In the genomic region with DNA sequence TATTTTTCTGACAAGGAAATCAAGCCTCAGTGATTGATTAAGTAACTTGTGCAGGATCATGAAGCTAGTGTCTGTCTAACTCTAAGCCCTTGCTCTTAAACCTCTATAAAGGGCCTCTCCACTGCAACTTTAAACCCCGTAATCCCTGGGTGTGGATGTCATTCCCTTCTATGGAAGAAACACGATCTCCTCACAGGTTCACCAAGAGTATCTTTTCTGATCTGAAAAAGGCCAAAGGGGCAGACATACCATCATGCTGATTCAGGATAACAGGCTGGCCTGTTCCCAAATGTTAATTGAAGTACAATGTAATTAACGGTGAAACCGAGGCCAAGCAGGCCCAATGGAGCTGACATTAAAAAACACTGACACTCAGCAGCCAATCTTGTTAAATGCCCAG, we compare ENCODE assay signal across 16 cellular contexts. TPM values are rescaled to one million over a fixed set of nuclear protein-coding genes. Genes with fewer than 3 reads are reported as not detected.
"Had no signal": no experiment of that assay in that cellular context is flagged by ENCODE, and none has a peak within 500 bp of the region (broad histone marks: within the 10 kb centered on the region; RNA-seq: fewer than 3 reads in every experiment).

No MANE protein-coding gene starts in this region.

- H3K4me1 Mint-ChIP-seq: activated naive CD4-positive, alpha-beta T cell treated with anti-CD3 and anti-CD28 coated beads, Interleukin-2, amount 10 ng/mL, durations not matched to agents 7 days and 5 days; activated T-helper 17 cell treated with anti-CD3 and anti-CD28 coated beads, Interleukin-2, amount 50 U/mL, for 72 hours had no signal

- H3K27ac Mint-ChIP-seq: activated naive CD4-positive, alpha-beta T cell treated with anti-CD3 and anti-CD28 coated beads, Interleukin-2, amount 10 ng/mL, durations not matched to agents 7 days and 5 days; activated T-helper 17 cell treated with anti-CD3 and anti-CD28 coated beads, Interleukin-2, amount 50 U/mL, for 72 hours; endodermal cell; stimulated activated naive CD8-positive, alpha-beta T cell treated with anti-CD3 and anti-CD28 coated beads, Interleukin-15, amount 100 ng/mL, for 72 hours had no signal

- H3K4me3 Mint-ChIP-seq: activated naive CD4-positive, alpha-beta T cell treated with anti-CD3 and anti-CD28 coated beads, Interleukin-2, amount 10 ng/mL, durations not matched to agents 7 days and 5 days; activated T-helper 17 cell treated with anti-CD3 and anti-CD28 coated beads, Interleukin-2, amount 50 U/mL, for 72 hours; endodermal cell; stimulated activated naive CD8-positive, alpha-beta T cell treated with anti-CD3 and anti-CD28 coated beads, Interleukin-15, amount 100 ng/mL, for 72 hours had no signal

- DNase-seq: activated naive CD4-positive, alpha-beta T cell treated with anti-CD3 and anti-CD28 coated beads, Interleukin-2, amount 10 ng/mL, durations not matched to agents 7 days and 5 days; endodermal cell; gastrocnemius medialis; heart right ventricle; left colon; pancreas; sigmoid colon; stimulated activated CD4-positive, alpha-beta T cell treated with anti-CD3 and anti-CD28 coated beads, Interleukin-1b, Interleukin-23, amount 100 ng/mL, for 48 hours; stimulated activated naive CD8-positive, alpha-beta T cell treated with anti-CD3 and anti-CD28 coated beads, Interleukin-15, amount 100 ng/mL, for 72 hours; T-helper 2 cell; testis; upper lobe of left lung had no signal

- H3K27me3 Mint-ChIP-seq: activated naive CD4-positive, alpha-beta T cell treated with anti-CD3 and anti-CD28 coated beads, Interleukin-2, amount 10 ng/mL, durations not matched to agents 7 days and 5 days; activated T-helper 17 cell treated with anti-CD3 and anti-CD28 coated beads, Interleukin-2, amount 50 U/mL, for 72 hours; stimulated activated naive CD8-positive, alpha-beta T cell treated with anti-CD3 and anti-CD28 coated beads, Interleukin-15, amount 100 ng/mL, for 72 hours had no signal

- H3K9me3 Mint-ChIP-seq: activated naive CD4-positive, alpha-beta T cell treated with anti-CD3 and anti-CD28 coated beads, Interleukin-2, amount 10 ng/mL, durations not matched to agents 7 days and 5 days; activated T-helper 17 cell treated with anti-CD3 and anti-CD28 coated beads, Interleukin-2, amount 50 U/mL, for 72 hours; stimulated activated naive CD8-positive, alpha-beta T cell treated with anti-CD3 and anti-CD28 coated beads, Interleukin-15, amount 100 ng/mL, for 72 hours had no signal

- ATAC-seq: activated T-helper 17 cell treated with anti-CD3 and anti-CD28 coated beads, Interleukin-2, amount 50 U/mL, for 72 hours; gastrocnemius medialis; heart right ventricle; left colon; pancreas; stimulated activated naive CD8-positive, alpha-beta T cell treated with anti-CD3 and anti-CD28 coated beads, Interleukin-15, amount 100 ng/mL, for 72 hours had no signal

RNA-seq across cellular contexts. Expression of gene ANKK1, which starts 56.1 kb away (rescaled TPM):
- total RNA-seq: astrocyte, dermis microvascular lymphatic vessel endothelial cell, endodermal cell, heart right ventricle, lung microvascular endothelial cell had no signal
